Comparison of ENCODE assay signal across 13 cellular contexts in the genomic region with DNA sequence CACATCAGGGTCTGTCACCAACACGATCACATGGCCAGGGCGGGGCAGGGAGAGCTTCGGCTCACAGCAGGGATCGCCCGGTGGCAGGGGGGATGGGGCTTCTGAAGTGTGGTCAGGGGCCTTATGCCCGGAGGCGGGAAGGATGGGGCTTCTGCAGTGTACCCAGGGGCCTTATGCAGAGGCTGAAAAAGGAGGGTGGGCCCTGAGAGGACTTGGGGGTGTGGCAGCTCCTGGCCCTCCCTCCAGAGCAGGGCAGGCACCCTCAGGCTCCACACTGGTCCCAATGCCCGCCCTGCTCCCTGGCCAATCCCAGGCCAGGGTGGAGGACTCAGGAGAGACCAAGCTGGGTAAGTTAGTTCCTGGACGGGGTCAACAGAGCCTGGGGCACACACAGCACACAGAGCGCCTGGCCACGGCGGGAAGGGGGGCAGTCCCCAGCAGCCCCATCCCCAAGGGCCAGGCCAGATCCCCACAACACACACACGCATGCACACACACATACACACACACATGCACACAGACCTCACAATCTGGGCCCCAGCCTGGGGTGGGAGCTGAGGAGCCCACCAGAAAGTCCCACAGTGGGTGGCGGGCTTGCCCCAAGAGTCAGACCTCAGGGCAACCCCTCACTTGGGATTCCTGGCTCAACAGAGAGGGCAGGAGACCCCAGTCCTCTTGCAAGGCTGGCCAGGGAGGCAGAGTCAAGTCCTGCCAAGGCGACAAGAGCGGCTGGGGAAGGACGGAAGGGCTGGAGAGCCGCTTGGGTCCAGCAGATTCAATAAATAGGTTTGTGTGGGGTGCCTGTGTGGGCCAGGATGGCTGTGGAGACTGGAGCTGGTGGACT. TPM values are rescaled to one million over a fixed set of nuclear protein-coding genes. Genes with fewer than 3 reads are reported as not detected.
DNase-seq lines count a peak whose midpoint lies in the region; ATAC-seq, FAIRE-seq and TF ChIP-seq lines count a peak whose summit lies in the region.
"Had no signal": no experiment of that assay in that cellular context is flagged by ENCODE, and none has a peak within 500 bp of the region (broad histone marks: within the 10 kb centered on the region; RNA-seq: fewer than 3 reads in every experiment).

No MANE protein-coding gene starts in this region.

- RAD21 ChIA-PET in GM12878 (lab: Charles Lee; ENCODE audit: unreplicated experiment): no interaction called here

- no peak overlapping the region for H3K4me3 Mint-ChIP-seq in activated T-cell treated with anti-CD3 and anti-CD28 coated beads, Interleukin-2, amount 50 U/mL, for 24 hours
- H3K4me3 Mint-ChIP-seq: activated naive CD4-positive, alpha-beta T cell treated with anti-CD3 and anti-CD28 coated beads, Interleukin-2, amount 50 U/mL, for 24 hours had no signal

- no peak overlapping the region for H3K4me2 ChIP-seq in GM12878 (ENCODE audit: control insufficient read depth, insufficient read depth)
- peak overlapping the region; percentile 40 for H3K4me2 ChIP-seq in neuronal stem cell (ENCODE audit: insufficient read depth, low read length, poor library complexity, severe bottlenecking)

- peaks cover 14% of the 10 kb centered on the region for H3K4me1 ChIP-seq in GM12878 (ENCODE audit: control insufficient read depth, insufficient read depth, low read length)
- H3K4me1 ChIP-seq in neuronal stem cell (ENCODE audit: control insufficient read depth in 2 of 2, insufficient read depth in 1 of 2, low read depth in 1 of 2, low read length in 2 of 2): peaks cover 9 to 15% of the 10 kb centered on the region in 2 donors
- H3K4me1 ChIP-seq: psoas muscle had no signal

- peaks cover 4% of the 10 kb centered on the region for H3K27me3 Mint-ChIP-seq in activated T-cell treated with anti-CD3 and anti-CD28 coated beads, Interleukin-2, amount 50 U/mL, for 24 hours
- H3K27me3 Mint-ChIP-seq: activated naive CD4-positive, alpha-beta T cell treated with anti-CD3 and anti-CD28 coated beads, Interleukin-2, amount 50 U/mL, for 24 hours had no signal

- TF ChIP-seq POLR2A in GM12878 (IDR thresholded peaks at IDR 0.05; ENCODE audit: low read depth, low read length): no peak

- peak overlapping the region; percentile 63 for H2AK5ac ChIP-seq in neuronal stem cell (ENCODE audit: low read depth, low read length)

- no peak for TF ChIP-seq EP300 in GM12878 (IDR thresholded peaks at IDR 0.05; ENCODE audit: borderline replicate concordance in 1 of 2, control insufficient read depth in 1 of 2, low read depth in 2 of 2, low read length in 2 of 2)

- H3K27me3 ChIP-seq in GM12878 (replicated peaks in 1 of 2; ENCODE audit: control insufficient read depth in 2 of 2, insufficient read depth in 2 of 2, low read length in 1 of 2) (no peaks in the 10 kb centered on the region), neuronal stem cell (ENCODE audit: control insufficient read depth in 3 of 3, insufficient read depth in 3 of 3, low read depth in 1 of 3, low read length in 3 of 3) (no peaks in the 10 kb centered on the region)

- peak overlapping the region; percentile 17 for H4K8ac ChIP-seq in neuronal stem cell (ENCODE audit: low read depth, low read length)

- no peaks in the 10 kb centered on the region for H4K20me1 ChIP-seq in GM12878 (ENCODE audit: control insufficient read depth, insufficient read depth)

- no peak for TF ChIP-seq RAD21 in GM12878 (IDR thresholded peaks at IDR 0.05; ENCODE audit: insufficient read depth, low read depth, low read length)

- H3K18ac ChIP-seq in neuronal stem cell (ENCODE audit: low read length): peak overlapping the region; percentile 66

- no peak for FAIRE-seq in GM12878 (lab: Jason Lieb, UNC)

- peaks cover 15% of the 10 kb centered on the region for H3K4me1 Mint-ChIP-seq in activated T-cell treated with anti-CD3 and anti-CD28 coated beads, Interleukin-2, amount 50 U/mL, for 24 hours (ENCODE audit: low read depth)

- no peak overlapping the region for H3K4ac ChIP-seq in neuronal stem cell (ENCODE audit: low read length)

- POLR2A ChIA-PET in GM12878 (lab: Charles Lee): interaction anchor here (0.9 kb wide), 1 partner anchor 103 kb away, joined by 3 read pairs; no protein-coding TSS in a partner anchor

- no peak for DNase-seq in activated T-cell treated with anti-CD3 and anti-CD28 coated beads, Interleukin-2, amount 50 U/mL, for 24 hours
- no peak for DNase-seq in activated T-cell treated with anti-CD3 and anti-CD28 coated beads, Interleukin-2, amount 50 U/mL, for 48 hours
- DNase-seq in NCI-H2227 treated with DMSO at 0.1 percent for 48 hours (lab: John Stamatoyannopoulos, UW) (peak; percentile 56), GM12878 (ENCODE audit: low read depth, low spot score) (no peak), neuronal stem cell (ENCODE audit: low spot score) (no peak), mesenteric fat pad (ENCODE audit: low spot score) (no peak), NCI-H1048 (lab: John Stamatoyannopoulos, UW) (no peak), NCI-H1092 (lab: John Stamatoyannopoulos, UW) (no peak)
- DNase-seq: activated CD4-positive, alpha-beta T cell treated with anti-CD3 and anti-CD28 coated beads, Interleukin-2, amount 50 U/mL, for 1 hour; NCI-H446 treated with DMSO at 0.1 percent for 48 hours had no signal

- H2BK120ac ChIP-seq in neuronal stem cell (ENCODE audit: low read depth, low read length): no peak overlapping the region

- H3K4me3 ChIP-seq in GM12878 (no peak overlapping the region), neuronal stem cell (ENCODE audit: low read length in 2 of 2) (no peak overlapping the region)
- H3K4me3 ChIP-seq: psoas muscle, suprapubic skin had no signal

- SMC1A ChIA-PET in GM12878 (lab: Charles Lee; ENCODE audit: uncharacterized antibody, unreplicated experiment): no interaction called here

- peaks cover 12% of the 10 kb centered on the region for H3K79me2 ChIP-seq in GM12878 (ENCODE audit: control insufficient read depth, insufficient read depth, low read length)

- H2BK5ac ChIP-seq in neuronal stem cell (ENCODE audit: low read length): peak overlapping the region; percentile 53

- peak; percentile 18; the same call in 1 of the 3 replicates for ATAC-seq in GM12878

- CTCF ChIA-PET in GM12878 (lab: Yijun Ruan, JAX): no interaction called here

- intact Hi-C loops in GM12878 (cut with micrococcal nuclease; ENCODE audit: unreplicated experiment): no loop called here

- peak overlapping the region; percentile 67 for H2BK15ac ChIP-seq in neuronal stem cell (ENCODE audit: low read length)

- peaks cover 0 to 9% of the 10 kb centered on the region in 2 experiments; a peak in 2 of 4 replicates for H3K36me3 ChIP-seq in GM12878 (ENCODE audit: control insufficient read depth in 2 of 2, insufficient read depth in 2 of 2, low read length in 1 of 2)
- H3K36me3 ChIP-seq in neuronal stem cell (replicated peaks in 1 of 2; ENCODE audit: control insufficient read depth in 2 of 2, insufficient read depth in 2 of 2, low read length in 2 of 2): peaks cover 19 to 40% of the 10 kb centered on the region in 2 donors

- no peak for TF ChIP-seq CTCF in GM12878 (IDR thresholded peaks at IDR 0.05 in 2 of 3, conservative IDR thresholded peaks at IDR 0.05 in 1 of 3; ENCODE audit: control insufficient read depth in 2 of 3, extremely low read depth in 1 of 3, insufficient read depth in 1 of 3, low read depth in 3 of 3, low read length in 3 of 3)

- no peaks in the 10 kb centered on the region for H3K9me3 Mint-ChIP-seq in activated T-cell treated with anti-CD3 and anti-CD28 coated beads, Interleukin-2, amount 50 U/mL, for 24 hours
- H3K9me3 Mint-ChIP-seq: activated naive CD4-positive, alpha-beta T cell treated with anti-CD3 and anti-CD28 coated beads, Interleukin-2, amount 50 U/mL, for 24 hours had no signal

- H3K9ac ChIP-seq in GM12878 (ENCODE audit: control insufficient read depth, insufficient read depth, low read length) (no peak overlapping the region), neuronal stem cell (ENCODE audit: low read depth, low read length, poor library complexity) (peak overlapping the region; percentile 60)

- no peak overlapping the region for H4K91ac ChIP-seq in neuronal stem cell (ENCODE audit: low read depth, low read length, poor library complexity)

- no peak overlapping the region for H3K14ac ChIP-seq in neuronal stem cell (ENCODE audit: low read length)

- H3K27ac ChIP-seq in GM12878 (ENCODE audit: control insufficient read depth, insufficient read depth) (no peak overlapping the region), neuronal stem cell (replicated peaks; ENCODE audit: low read length) (peak overlapping the region; percentile 58)
- H3K27ac ChIP-seq: psoas muscle, suprapubic skin had no signal

- in situ Hi-C loops in GM12878 (cut with MboI): no loop called here

- H3K27ac Mint-ChIP-seq in activated T-cell treated with anti-CD3 and anti-CD28 coated beads, Interleukin-2, amount 50 U/mL, for 24 hours: peak overlapping the region; percentile 57
- H3K27ac Mint-ChIP-seq: activated naive CD4-positive, alpha-beta T cell treated with anti-CD3 and anti-CD28 coated beads, Interleukin-2, amount 50 U/mL, for 24 hours had no signal

- peak overlapping the region; percentile 58 for H2BK12ac ChIP-seq in neuronal stem cell (ENCODE audit: low read length)

- WGBS in GM12878 (ENCODE audit: insufficient coverage, insufficient replicate concordance, low lambda C conversion rate, missing lambda C conversion rate): 86% methylated on average over 16 of the region's 18 CpGs
- no CpG with 5 or more reads among the region's 18 CpGs for WGBS in neuronal stem cell (ENCODE audit: extremely low coverage in 2 of 2, insufficient read length in 2 of 2, insufficient replicate concordance in 1 of 2), 2 donors

- no TSS peak for BruUV-seq in GM12878 (replicated peaks; lab: Mats Ljungman, UMichigan)

- H3K79me1 ChIP-seq in neuronal stem cell (ENCODE audit: low read depth, low read length): peaks cover 16% of the 10 kb centered on the region

- H2AFZ ChIP-seq in GM12878 (ENCODE audit: control insufficient read depth, low read depth, low read length) (no peak overlapping the region), neuronal stem cell (ENCODE audit: low read length) (no peak overlapping the region)

- peaks cover 39% of the 10 kb centered on the region for H3K36me3 Mint-ChIP-seq in activated T-cell treated with anti-CD3 and anti-CD28 coated beads, Interleukin-2, amount 50 U/mL, for 24 hours (ENCODE audit: low read depth)
- H3K36me3 Mint-ChIP-seq: activated naive CD4-positive, alpha-beta T cell treated with anti-CD3 and anti-CD28 coated beads, Interleukin-2, amount 50 U/mL, for 24 hours had no signal

- no peak overlapping the region for H3K23ac ChIP-seq in neuronal stem cell (ENCODE audit: low read depth, low read length, poor library complexity)

- H3K9me3 ChIP-seq in GM12878 (replicated peaks; ENCODE audit: control insufficient read depth, insufficient read depth, low read length): no peaks in the 10 kb centered on the region
- no peaks in the 10 kb centered on the region for H3K9me3 ChIP-seq in neuronal stem cell (replicated peaks in 1 of 2; ENCODE audit: control insufficient read depth in 2 of 2, insufficient read depth in 1 of 2, low read depth in 1 of 2, low read length in 2 of 2)
- H3K9me3 ChIP-seq: psoas muscle, suprapubic skin had no signal

RNA-seq across cellular contexts. Expression of a gene that starts 1.1 kb away (rescaled TPM):
- 0.59 and 1.2 TPM in 2 replicates for total RNA-seq in GM12878 (2013; cell fraction: nucleolus; rRNA removed)
- total RNA-seq in GM12878 (2014; rRNA removed): 5.5 and 7.2 TPM in 2 replicates
- total RNA-seq in GM12878 (2014; rRNA removed; fragmentation: Illumina TruSeq; extraction: Trizol): 1.3 and 2.2 TPM in 2 replicates
- 6.9 and 9.0 TPM in 2 replicates for total RNA-seq in GM12878 (2021)
- 0.83 TPM for polyA plus RNA-seq in GM12878 (2011; ENCODE audit: low read depth)
- polyA plus RNA-seq in GM12878 (2011; rRNA removed): 0.22 and 0.31 TPM in 2 replicates
- 1.2 and 1.5 TPM in 2 replicates for polyA plus RNA-seq in GM12878 (2011; cell fraction: cytosol; rRNA removed)
- 1.2 and 2.8 TPM in 2 replicates for polyA plus RNA-seq in GM12878 (2011; cell fraction: nucleus; rRNA removed)
- 2.0 and 3.4 TPM in 2 replicates for polyA plus RNA-seq in GM12878 (2012)
- 0.35 and 1.4 TPM in 2 replicates for polyA plus RNA-seq in GM12878 (2014; fragmentation: Illumina TruSeq; extraction: Trizol)
- polyA plus RNA-seq in GM12878 (2014; fragmentation: Nextera tagmentation; extraction: Ambion mirVana): under 1 TPM in 1 of 2 experiments, not detected in 1; 0.55 TPM
- polyA plus RNA-seq in GM12878 (2014; rRNA removed): 7.3 and 10.1 TPM in 2 replicates
- 10 to 100 TPM; 12.7 to 13.6 TPM for polyA plus RNA-seq in GM12878 (2016; fragmentation: Nextera tagmentation; extraction: Ambion mirVana)
- 0.21 TPM in 1 of 2 replicates, not detected in the other for polyA minus RNA-seq in GM12878 (2011; rRNA and poly(A)+ RNA removed)
- polyA minus RNA-seq in GM12878 (2011; cell fraction: cytosol; rRNA and poly(A)+ RNA removed): 0.67 and 1.4 TPM in 2 replicates
- polyA minus RNA-seq in GM12878 (2011; cell fraction: nucleus; rRNA and poly(A)+ RNA removed): 0.36 and 0.77 TPM in 2 replicates
- polyA plus RNA-seq in neuronal stem cell (2013, experiment 1 of 2): 2.6 TPM
- polyA plus RNA-seq in neuronal stem cell (2013, experiment 2 of 2): 2.7 TPM
- total RNA-seq in mesenteric fat pad: not detected
- total RNA-seq: suprapubic skin had no signal

RNA-seq across cellular contexts. Expression of a gene that starts 7.1 kb away (rescaled TPM):
- total RNA-seq in GM12878 (2013; cell fraction: nucleolus; rRNA removed): 16.7 and 17.1 TPM in 2 replicates
- total RNA-seq in GM12878 (2014; rRNA removed) (7.5 and 8.3 TPM in 2 replicates), GM12878 (2014; rRNA removed; fragmentation: Illumina TruSeq; extraction: Trizol) (3.6 and 3.9 TPM in 2 replicates), GM12878 (2021) (22.8 and 27.0 TPM in 2 replicates), mesenteric fat pad (26.3 TPM)
- 2.6 TPM for polyA plus RNA-seq in GM12878 (2011; ENCODE audit: low read depth)
- polyA plus RNA-seq in GM12878 (2011; rRNA removed) (2.9 and 8.0 TPM in 2 replicates), GM12878 (2014; fragmentation: Illumina TruSeq; extraction: Trizol) (0.68 and 3.3 TPM in 2 replicates), GM12878 (2014; fragmentation: Nextera tagmentation; extraction: Ambion mirVana) (under 1 TPM; 0.27 to 0.46 TPM), GM12878 (2014; rRNA removed) (14.8 and 21.1 TPM in 2 replicates), GM12878 (2016; fragmentation: Nextera tagmentation; extraction: Ambion mirVana) (10 to 100 TPM; 14.4 to 18.4 TPM)
- 5.8 and 10.9 TPM in 2 replicates for polyA plus RNA-seq in GM12878 (2011; cell fraction: cytosol; rRNA removed)
- polyA plus RNA-seq in GM12878 (2011; cell fraction: nucleus; rRNA removed): 86.1 and 121 TPM in 2 replicates
- polyA plus RNA-seq in GM12878 (2012): 13.0 and 13.2 TPM in 2 replicates
- polyA minus RNA-seq in GM12878 (2011; rRNA and poly(A)+ RNA removed): 10.6 and 12.7 TPM in 2 replicates
- polyA minus RNA-seq in GM12878 (2011; cell fraction: cytosol; rRNA and poly(A)+ RNA removed): 9.0 and 9.8 TPM in 2 replicates
- 16.7 and 27.7 TPM in 2 replicates for polyA minus RNA-seq in GM12878 (2011; cell fraction: nucleus; rRNA and poly(A)+ RNA removed)
- polyA plus RNA-seq in neuronal stem cell (2013, experiment 1 of 2): 26.6 TPM
- polyA plus RNA-seq in neuronal stem cell (2013, experiment 2 of 2): 26.0 TPM

RNA-seq across cellular contexts. Expression of a gene that starts 13.7 kb away (rescaled TPM):
- total RNA-seq in GM12878 (2013; cell fraction: nucleolus; rRNA removed): 169 and 199 TPM in 2 replicates
- total RNA-seq in GM12878 (2014; rRNA removed) (19.0 and 28.2 TPM in 2 replicates), GM12878 (2014; rRNA removed; fragmentation: Illumina TruSeq; extraction: Trizol) (16.3 and 20.3 TPM in 2 replicates), GM12878 (2021) (59.7 and 62.3 TPM in 2 replicates), mesenteric fat pad (54.1 TPM)
- polyA plus RNA-seq in GM12878 (2011; ENCODE audit: low read depth): 29.1 TPM
- polyA plus RNA-seq in GM12878 (2011; rRNA removed) (11.8 and 17.0 TPM in 2 replicates), GM12878 (2014; fragmentation: Illumina TruSeq; extraction: Trizol) (4.3 and 18.5 TPM in 2 replicates), GM12878 (2014; fragmentation: Nextera tagmentation; extraction: Ambion mirVana) (1 to 10 TPM; 1.2 to 3.3 TPM), GM12878 (2014; rRNA removed) (85.8 and 92.6 TPM in 2 replicates), GM12878 (2016; fragmentation: Nextera tagmentation; extraction: Ambion mirVana) (10 to 100 TPM; 24.3 to 28.0 TPM)
- polyA plus RNA-seq in GM12878 (2011; cell fraction: cytosol; rRNA removed): 30.5 and 60.2 TPM in 2 replicates
- polyA plus RNA-seq in GM12878 (2011; cell fraction: nucleus; rRNA removed): 246 and 392 TPM in 2 replicates
- polyA plus RNA-seq in GM12878 (2012): 21.7 and 24.5 TPM in 2 replicates
- 8.6 and 24.9 TPM in 2 replicates for polyA minus RNA-seq in GM12878 (2011; rRNA and poly(A)+ RNA removed)
- polyA minus RNA-seq in GM12878 (2011; cell fraction: cytosol; rRNA and poly(A)+ RNA removed): 8.4 and 13.1 TPM in 2 replicates
- polyA minus RNA-seq in GM12878 (2011; cell fraction: nucleus; rRNA and poly(A)+ RNA removed): 23.9 and 49.5 TPM in 2 replicates
- polyA plus RNA-seq in neuronal stem cell (2013, experiment 1 of 2): 45.2 TPM
- 42.6 TPM for polyA plus RNA-seq in neuronal stem cell (2013, experiment 2 of 2)

RNA-seq across cellular contexts. Expression of a gene that starts 14.1 kb away (rescaled TPM):
- total RNA-seq in GM12878 (2013; cell fraction: nucleolus; rRNA removed): 27.7 and 33.8 TPM in 2 replicates
- total RNA-seq in GM12878 (2014; rRNA removed): 15.6 and 19.1 TPM in 2 replicates
- 3.8 and 4.0 TPM in 2 replicates for total RNA-seq in GM12878 (2014; rRNA removed; fragmentation: Illumina TruSeq; extraction: Trizol)
- 33.7 and 42.0 TPM in 2 replicates for total RNA-seq in GM12878 (2021)
- polyA plus RNA-seq in GM12878 (2011; ENCODE audit: low read depth): 5.8 TPM
- 2.8 and 8.0 TPM in 2 replicates for polyA plus RNA-seq in GM12878 (2011; rRNA removed)
- polyA plus RNA-seq in GM12878 (2011; cell fraction: cytosol; rRNA removed): 15.9 and 28.4 TPM in 2 replicates
- 277 and 344 TPM in 2 replicates for polyA plus RNA-seq in GM12878 (2011; cell fraction: nucleus; rRNA removed)
- polyA plus RNA-seq in GM12878 (2012): 23.5 and 27.2 TPM in 2 replicates
- polyA plus RNA-seq in GM12878 (2014; fragmentation: Illumina TruSeq; extraction: Trizol): 0.54 and 2.1 TPM in 2 replicates
- under 1 TPM; 0.11 to 0.84 TPM for polyA plus RNA-seq in GM12878 (2014; fragmentation: Nextera tagmentation; extraction: Ambion mirVana)
- polyA plus RNA-seq in GM12878 (2014; rRNA removed): 52.2 and 64.4 TPM in 2 replicates
- polyA plus RNA-seq in GM12878 (2016; fragmentation: Nextera tagmentation; extraction: Ambion mirVana): 10 to 100 TPM; 52.6 to 53.6 TPM
- 3.9 and 12.7 TPM in 2 replicates for polyA minus RNA-seq in GM12878 (2011; rRNA and poly(A)+ RNA removed)
- polyA minus RNA-seq in GM12878 (2011; cell fraction: cytosol; rRNA and poly(A)+ RNA removed): 7.5 and 9.9 TPM in 2 replicates
- polyA minus RNA-seq in GM12878 (2011; cell fraction: nucleus; rRNA and poly(A)+ RNA removed): 30.1 and 49.1 TPM in 2 replicates
- 30.8 TPM for polyA plus RNA-seq in neuronal stem cell (2013, experiment 1 of 2)
- polyA plus RNA-seq in neuronal stem cell (2013, experiment 2 of 2): 31.2 TPM
- 10.2 TPM for total RNA-seq in mesenteric fat pad

RNA-seq across cellular contexts. Expression of a gene that starts 18.8 kb away (rescaled TPM):
- 58.4 and 73.0 TPM in 2 replicates for total RNA-seq in GM12878 (2013; cell fraction: nucleolus; rRNA removed)
- total RNA-seq in GM12878 (2014; rRNA removed) (1,170 and 1,176 TPM in 2 replicates), GM12878 (2014; rRNA removed; fragmentation: Illumina TruSeq; extraction: Trizol) (1,135 and 1,241 TPM in 2 replicates), GM12878 (2021) (3,558 and 3,573 TPM in 2 replicates), mesenteric fat pad (2,673 TPM)
- polyA plus RNA-seq in GM12878 (2011; ENCODE audit: low read depth): 3,216 TPM
- polyA plus RNA-seq in GM12878 (2011; rRNA removed) (443 and 711 TPM in 2 replicates), GM12878 (2014; fragmentation: Illumina TruSeq; extraction: Trizol) (125 and 488 TPM in 2 replicates), GM12878 (2014; fragmentation: Nextera tagmentation; extraction: Ambion mirVana) (1,000 to 10,000 TPM; 1,446 to 3,075 TPM), GM12878 (2014; rRNA removed) (1,595 and 1,805 TPM in 2 replicates), GM12878 (2016; fragmentation: Nextera tagmentation; extraction: Ambion mirVana) (1,000 to 10,000 TPM; 1,515 to 1,516 TPM)
- polyA plus RNA-seq in GM12878 (2011; cell fraction: cytosol; rRNA removed): 1,333 and 1,853 TPM in 2 replicates
- 557 and 616 TPM in 2 replicates for polyA plus RNA-seq in GM12878 (2011; cell fraction: nucleus; rRNA removed)
- 3,626 and 3,659 TPM in 2 replicates for polyA plus RNA-seq in GM12878 (2012)
- polyA minus RNA-seq in GM12878 (2011; rRNA and poly(A)+ RNA removed): 655 and 1,020 TPM in 2 replicates
- polyA minus RNA-seq in GM12878 (2011; cell fraction: cytosol; rRNA and poly(A)+ RNA removed): 836 and 935 TPM in 2 replicates
- polyA minus RNA-seq in GM12878 (2011; cell fraction: nucleus; rRNA and poly(A)+ RNA removed): 148 and 193 TPM in 2 replicates
- 5,165 TPM for polyA plus RNA-seq in neuronal stem cell (2013, experiment 1 of 2)
- 5,448 TPM for polyA plus RNA-seq in neuronal stem cell (2013, experiment 2 of 2)
